7 cellular contexts compared by ENCODE assay signal in the genomic region with DNA sequence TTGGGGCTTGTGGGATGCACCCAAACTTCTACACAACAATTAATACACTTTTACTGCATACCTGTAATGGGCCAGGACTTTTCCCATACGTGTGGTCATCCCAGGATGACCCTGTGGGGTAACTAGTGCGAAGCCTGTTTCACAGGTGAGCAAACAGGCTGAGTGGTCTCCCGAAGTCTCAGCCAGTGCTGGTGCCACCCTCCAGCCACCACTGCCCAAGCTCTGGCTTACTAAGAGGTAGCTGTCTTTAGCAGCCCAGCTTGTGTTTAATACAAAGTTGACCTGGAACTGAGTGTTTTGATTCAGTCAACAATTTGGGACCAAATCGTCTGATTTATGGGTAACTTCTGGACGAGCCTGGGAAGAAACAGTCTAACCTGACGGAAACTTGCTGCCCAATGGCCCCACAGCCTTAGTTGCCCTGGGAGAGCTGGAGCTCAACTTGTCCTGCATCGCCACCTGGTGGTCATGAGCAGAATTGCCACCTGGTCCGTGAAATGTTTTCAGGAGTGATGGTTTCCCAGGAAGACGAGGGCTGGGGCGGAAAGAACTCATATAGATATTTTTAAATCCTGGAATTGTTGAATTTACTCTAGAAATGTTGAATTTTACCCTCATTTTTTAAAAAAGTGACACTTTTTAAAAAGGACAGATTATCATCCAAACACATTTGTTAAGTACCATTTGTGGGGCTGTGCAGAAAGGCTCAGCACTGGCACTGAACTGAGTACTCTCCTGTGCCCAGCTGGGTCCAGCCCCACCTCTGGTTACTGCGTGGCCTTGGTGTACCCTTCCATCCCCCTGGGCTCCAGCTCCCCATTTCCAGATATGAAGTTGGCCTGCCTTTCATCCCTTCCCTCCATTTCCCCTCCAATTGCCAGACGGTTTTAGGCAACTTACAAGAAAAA.
DNase-seq lines count a peak whose midpoint lies in the region; ATAC-seq, FAIRE-seq and TF ChIP-seq lines count a peak whose summit lies in the region.

No MANE protein-coding gene starts in this region.

- H3K9me3 ChIP-seq in pancreas: no peaks in the 10 kb centered on the region
- no peaks in the 10 kb centered on the region for H3K9me3 ChIP-seq in tibial nerve

- peak; percentile 77 to 90 (median 88) for ATAC-seq in pancreas

- H2AFZ ChIP-seq in KMS-11 (ENCODE audit: low read depth): peak overlapping the region; percentile 41; the same call in 1 of the 2 replicates

- peak in 1 of 2 donors; percentile 49 for TF ChIP-seq EP300 in tibial nerve (IDR thresholded peaks at IDR 0.05)

- WGBS in pancreas, 2 donors: 25 to 26% methylated on average over 12 of the region's 12 CpGs
- 32 to 35% methylated on average over 12 of the region's 12 CpGs for WGBS in tibial nerve, 2 donors

- H3K4me3 ChIP-seq in KMS-11 (IDR thresholded peaks at IDR 0.05; ENCODE audit: insufficient read depth, low read depth, low read length): no peak overlapping the region
- no peak overlapping the region for H3K4me3 ChIP-seq in pancreas
- H3K4me3 ChIP-seq in tibial nerve: no peak overlapping the region

- intact Hi-C loops in pancreas (cut with DNase I): loop anchor here (5.0 kb wide), 2 partner anchors 235 to 480 kb away; no protein-coding TSS in a partner anchor

- H3K36me3 ChIP-seq in KMS-11 (ENCODE audit: insufficient read depth): no peaks in the 10 kb centered on the region
- H3K36me3 ChIP-seq in pancreas: no peaks in the 10 kb centered on the region
- no peaks in the 10 kb centered on the region for H3K36me3 ChIP-seq in tibial nerve

- TF ChIP-seq CTCF in GM12872 (IDR thresholded peaks at IDR 0.05; ENCODE audit: insufficient read depth, low read depth, low read length): peak; percentile 90
- peak; percentile 99 for TF ChIP-seq CTCF in KMS-11 (conservative IDR thresholded peaks at IDR 0.05; ENCODE audit: low read depth, low read length)
- TF ChIP-seq CTCF in pancreas (IDR thresholded peaks at IDR 0.05): peak; percentile 89 to 96 (median 89)
- TF ChIP-seq CTCF in tibial nerve (IDR thresholded peaks at IDR 0.05): peak; percentile 92 to 98 (median 96)

- no peaks in the 10 kb centered on the region for H4K20me1 ChIP-seq in KMS-11 (ENCODE audit: insufficient read depth)

- H3K4me2 ChIP-seq in KMS-11: no peak overlapping the region

- no peak for FAIRE-seq in pancreas (lab: Jason Lieb, UNC)

- H3K4me1 ChIP-seq in KMS-11 (ENCODE audit: low read depth, poor library complexity, severe bottlenecking) (no peaks in the 10 kb centered on the region), pancreas (peaks cover 0 to 4% (median 3%) of the 10 kb centered on the region in 3 donors), tibial nerve (peaks cover 0 to 25% (median 5%) of the 10 kb centered on the region in 4 donors)

- no peak for TF ChIP-seq POLR2A in tibial nerve (IDR thresholded peaks at IDR 0.05)

- H3K79me2 ChIP-seq in KMS-11 (ENCODE audit: insufficient read depth, low read depth): no peaks in the 10 kb centered on the region

- H3K27me3 ChIP-seq in KMS-11 (ENCODE audit: insufficient read depth, low read depth) (no peaks in the 10 kb centered on the region), pancreas (no peaks in the 10 kb centered on the region), tibial nerve (no peaks in the 10 kb centered on the region)

- no peak overlapping the region for H3K27ac ChIP-seq in KMS-11
- no peak overlapping the region for H3K27ac ChIP-seq in pancreas
- no peak overlapping the region for H3K27ac ChIP-seq in tibial nerve

- no peak overlapping the region for H3K9ac ChIP-seq in KMS-11

- DNase-seq in SK-N-DZ (ENCODE audit: low spot score) (peak; percentile 78), globus pallidus (ENCODE audit: low spot score) (peak; percentile 73), pancreas (peak; percentile 73 to 93 (median 88)), tibial nerve (ENCODE audit: low spot score in 2 of 2) (peak; percentile 87 to 95)
- DNase-seq in activated naive CD4-positive, alpha-beta T cell (lab: John Stamatoyannopoulos, UW): peak; percentile 47 to 68 (median 54)
